ENCODE assay signal across 2 cellular contexts in genomic region chr1:26976621-26977510, GRCh38.
A peak's percentile ranks its signal among the peaks of the same experiment; 100 is the strongest.
TF ChIP-seq lines count a peak whose summit lies in the region.

No MANE protein-coding gene starts in this region.

TF ChIP-seq in HEK293, 187 proteins besides CTCF, POLR2A, EP300 and RAD21:
- TF ChIP-seq ZNF366 (tag by site-specific recombination; conservative IDR thresholded peaks at IDR 0.05) (peak; percentile 70; the same call in 1 of the 2 replicates), SCRT1 (tag by site-specific recombination; IDR thresholded peaks at IDR 0.05; ENCODE audit: borderline replicate concordance) (peak; percentile 99), SCRT2 (tag by site-specific recombination; IDR thresholded peaks at IDR 0.05) (peak; percentile 100), GLIS1 (tag by site-specific recombination; IDR thresholded peaks at IDR 0.05) (no peak)

TF ChIP-seq in K562, 482 proteins besides CTCF, POLR2A, EP300 and RAD21:
- TF ChIP-seq ZNF316 (IDR thresholded peaks at IDR 0.05) (peak; percentile 25; the same call in 1 of the 2 replicates), NR2C1 (IDR thresholded peaks at IDR 0.05) (no peak), NR2C1 (tag; IDR thresholded peaks at IDR 0.05) (peak; percentile 12; the same call in 1 of the 2 replicates), MEIS2 (IDR thresholded peaks at IDR 0.05; ENCODE audit: partially characterized antibody) (peak; percentile 55), PHB (CRISPR knock-in tag; IDR thresholded peaks at IDR 0.05) (no peak), ZBTB11 (CRISPR knock-in tag; IDR thresholded peaks at IDR 0.05) (0 out of 6 replicates have a peak, but pooled peaks of 1 of the 3 experiments have one; percentile 38), ZNF512 (tag; IDR thresholded peaks at IDR 0.05) (peak; percentile 88), CTBP1 (IDR thresholded peaks at IDR 0.05; ENCODE audit: borderline replicate concordance) (peak; percentile 28; the same call in 1 of the 2 replicates), MNT (conservative IDR thresholded peaks at IDR 0.05) (no peak), HNRNPUL1 (IDR thresholded peaks at IDR 0.05; ENCODE audit: low read length) (no peak), POU5F1 (IDR thresholded peaks at IDR 0.05; ENCODE audit: borderline replicate concordance, low read depth, low read length, partially characterized antibody) (no peak), ZFPM2 (CRISPR knock-in tag; IDR thresholded peaks at IDR 0.05) (no peak), ESRRA (IDR thresholded peaks at IDR 0.05; ENCODE audit: borderline replicate concordance, low read depth) (peak; percentile 32; the same call in 1 of the 2 replicates), RNF219 (CRISPR knock-in tag; IDR thresholded peaks at IDR 0.05) (no peak)
